Comparison of ENCODE assay signal across 18 cellular contexts in the genomic region with DNA sequence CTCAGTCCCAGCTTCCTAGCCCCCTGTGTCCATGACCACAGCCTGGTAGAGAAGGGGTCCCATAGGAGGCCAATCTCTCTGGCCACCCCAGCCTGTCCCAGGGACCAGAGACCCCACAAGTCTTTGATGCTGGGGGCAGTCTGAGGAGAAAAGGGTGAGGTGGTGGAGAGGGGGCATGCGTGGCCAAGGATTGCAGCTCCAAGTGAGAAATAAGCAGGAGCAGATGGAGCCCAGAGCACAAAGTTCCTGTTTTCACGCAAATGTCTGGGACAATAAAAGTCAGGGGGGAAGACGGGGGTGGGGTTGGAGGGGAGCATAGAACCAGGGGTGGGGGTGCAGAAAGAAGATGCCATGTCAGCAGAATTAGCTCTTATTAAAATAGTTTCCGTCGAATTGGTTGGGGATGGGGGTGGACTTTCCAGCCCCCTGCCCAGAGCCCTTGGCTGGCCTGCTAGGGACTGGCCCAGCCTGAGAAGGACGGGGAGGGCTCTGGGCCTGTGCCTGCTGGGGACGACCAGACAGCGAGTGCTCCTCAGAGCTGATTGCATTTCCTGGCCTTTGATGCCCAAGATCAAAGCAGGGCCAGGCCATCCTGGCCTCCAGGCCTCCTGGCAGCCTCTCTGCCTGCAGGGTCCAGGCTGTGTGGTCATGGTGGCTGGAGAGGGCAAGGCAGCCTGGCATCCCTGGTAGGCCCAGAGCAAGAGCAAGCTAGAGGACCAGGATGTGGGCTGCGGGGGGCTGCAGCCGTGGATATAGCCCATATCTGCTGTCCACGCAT.
"Had no signal": no experiment of that assay in that cellular context is flagged by ENCODE, and none has a peak within 500 bp of the region (broad histone marks: within the 10 kb centered on the region; RNA-seq: fewer than 3 reads in every experiment).

No MANE protein-coding gene starts in this region.

- ATAC-seq: activated CD8-positive, alpha-beta T cell treated with anti-CD3 and anti-CD28 coated beads for 36 hours; activated T-cell treated with anti-CD3 and anti-CD28 coated beads, Interleukin-2, amount 50 U/mL, for 4 hours; gastroesophageal sphincter; heart left ventricle; stimulated activated memory B cell treated with anti-CD40 and anti-IgM and Interleukin-4, amounts not matched to agents 10 μg/mL and 1 μg/mL and 100 μg/mL, for 72 hours had no signal

- H3K4me1 ChIP-seq: ascending aorta, breast epithelium, esophagus muscularis mucosa, gastroesophageal sphincter, left ventricle myocardium inferior, thyroid gland had no signal

- H3K27ac ChIP-seq: ascending aorta, breast epithelium, esophagus muscularis mucosa, gastroesophageal sphincter, heart left ventricle, left ventricle myocardium inferior, thyroid gland had no signal

- H3K27me3 ChIP-seq: ascending aorta, breast epithelium, esophagus muscularis mucosa, heart left ventricle, thyroid gland had no signal

- H3K9me3 ChIP-seq: ascending aorta, breast epithelium, esophagus muscularis mucosa, gastroesophageal sphincter, heart left ventricle, left ventricle myocardium inferior, thyroid gland had no signal

- H3K4me3 ChIP-seq: ascending aorta, breast epithelium, esophagus muscularis mucosa, gastroesophageal sphincter, heart left ventricle, left ventricle myocardium inferior, thyroid gland had no signal

- H3K36me3 ChIP-seq: ascending aorta, breast epithelium, esophagus muscularis mucosa, gastroesophageal sphincter, heart left ventricle, left ventricle myocardium inferior, thyroid gland had no signal

- DNase-seq: activated B cell treated with CpG ODN at 0.5 μM for 24 hours; activated CD4-positive, alpha-beta T cell treated with anti-CD3 and anti-CD28 coated beads for 48 hours; activated CD8-positive, alpha-beta T cell treated with anti-CD3 and anti-CD28 coated beads for 36 hours; activated naive CD4-positive, alpha-beta T cell treated with anti-CD3 and anti-CD28 coated beads, Interleukin-2, amount 50 U/mL, for 16 hours; activated T-cell treated with anti-CD3 and anti-CD28 coated beads, Interleukin-2, amount 50 U/mL, for 4 hours; cerebellar nuclear complex; effector CD8-positive, alpha-beta T cell; left ventricle myocardium inferior; mammary epithelial cell; stimulated activated CD4-positive, alpha-beta T cell treated with anti-CD3 and anti-CD28 coated beads, Interleukin-2, amount 100 ng/mL, for 48 hours; SW 1271; thyroid gland had no signal
